ENCODE assay signal across 1 cellular context in the genomic region with DNA sequence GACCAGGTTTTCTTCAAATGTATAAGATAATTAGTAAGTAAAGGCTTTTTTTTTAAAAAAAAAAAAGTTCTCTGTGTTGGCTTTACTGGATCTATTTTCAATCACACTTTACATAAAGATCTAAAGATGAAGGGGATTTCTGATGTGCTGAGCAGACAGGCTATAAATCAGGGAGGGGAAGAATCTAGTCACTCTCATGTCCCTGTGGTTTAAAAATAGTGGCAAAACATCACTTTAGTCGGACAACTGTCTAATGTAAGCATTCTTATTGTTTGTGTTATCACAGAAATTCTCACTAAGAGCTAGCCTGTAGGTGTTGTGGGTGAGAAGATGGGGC.
TF ChIP-seq lines count a peak whose summit lies in the region.

No MANE protein-coding gene starts in this region.

TF ChIP-seq in GM12878, 131 proteins besides CTCF, POLR2A, EP300 and RAD21 (continues in another document):
- TF ChIP-seq HDAC6 (IDR thresholded peaks at IDR 0.05; ENCODE audit: unreplicated experiment) (no peak), ASH2L (IDR thresholded peaks at IDR 0.05; ENCODE audit: borderline replicate concordance, low read depth) (no peak), MYB (IDR thresholded peaks at IDR 0.05; ENCODE audit: borderline replicate concordance, low read depth, low read length) (peak; percentile 3; the same call in 1 of the 2 replicates), HDGF (IDR thresholded peaks at IDR 0.05) (no peak), RAD51 (IDR thresholded peaks at IDR 0.05) (0 out of 2 replicates have a peak, but pooled peaks have one; percentile 21), BHLHE40 (IDR thresholded peaks at IDR 0.05; ENCODE audit: borderline replicate concordance in 1 of 2, low read depth in 2 of 2, low read length in 1 of 2) (0 out of 4 replicates have a peak, but pooled peaks have one; percentile 36 to 38), CBFB (IDR thresholded peaks at IDR 0.05; ENCODE audit: low read depth) (no peak), NR2C2 (IDR thresholded peaks at IDR 0.05; ENCODE audit: borderline replicate concordance, control insufficient read depth, insufficient read length, low read depth) (no peak), TAF1 (IDR thresholded peaks at IDR 0.05; ENCODE audit: borderline replicate concordance, low read depth, low read length) (no peak), ZNF622 (IDR thresholded peaks at IDR 0.05) (no peak), DPF2 (IDR thresholded peaks at IDR 0.05) (peak; percentile 45; the same call in 1 of the 2 replicates), CBX5 (IDR thresholded peaks at IDR 0.05; ENCODE audit: low read depth) (no peak), CREM (IDR thresholded peaks at IDR 0.05; ENCODE audit: low read depth) (peak; percentile 47; the same call in 1 of the 2 replicates), ZNF384 (IDR thresholded peaks at IDR 0.05; ENCODE audit: borderline replicate concordance, low read depth, low read length) (peak; percentile 87), WRNIP1 (IDR thresholded peaks at IDR 0.05; ENCODE audit: borderline replicate concordance, low read depth, low read length) (no peak), NR2F1 (conservative IDR thresholded peaks at IDR 0.05) (no peak), IKZF2 (IDR thresholded peaks at IDR 0.05) (peak; percentile 25 to 44; a peak in 3 of 4 replicates), SMC3 (IDR thresholded peaks at IDR 0.05; ENCODE audit: borderline replicate concordance, low read length) (no peak), MTA3 (IDR thresholded peaks at IDR 0.05; ENCODE audit: borderline replicate concordance, low read length) (no peak), TBL1XR1 (IDR thresholded peaks at IDR 0.05; ENCODE audit: low read depth, low read length) (no peak), NBN (IDR thresholded peaks at IDR 0.05) (0 out of 2 replicates have a peak, but pooled peaks have one; percentile 16), YY1 (IDR thresholded peaks at IDR 0.05; ENCODE audit: low read depth, low read length) (no peak)
- TF ChIP-seq, protein P1, sequence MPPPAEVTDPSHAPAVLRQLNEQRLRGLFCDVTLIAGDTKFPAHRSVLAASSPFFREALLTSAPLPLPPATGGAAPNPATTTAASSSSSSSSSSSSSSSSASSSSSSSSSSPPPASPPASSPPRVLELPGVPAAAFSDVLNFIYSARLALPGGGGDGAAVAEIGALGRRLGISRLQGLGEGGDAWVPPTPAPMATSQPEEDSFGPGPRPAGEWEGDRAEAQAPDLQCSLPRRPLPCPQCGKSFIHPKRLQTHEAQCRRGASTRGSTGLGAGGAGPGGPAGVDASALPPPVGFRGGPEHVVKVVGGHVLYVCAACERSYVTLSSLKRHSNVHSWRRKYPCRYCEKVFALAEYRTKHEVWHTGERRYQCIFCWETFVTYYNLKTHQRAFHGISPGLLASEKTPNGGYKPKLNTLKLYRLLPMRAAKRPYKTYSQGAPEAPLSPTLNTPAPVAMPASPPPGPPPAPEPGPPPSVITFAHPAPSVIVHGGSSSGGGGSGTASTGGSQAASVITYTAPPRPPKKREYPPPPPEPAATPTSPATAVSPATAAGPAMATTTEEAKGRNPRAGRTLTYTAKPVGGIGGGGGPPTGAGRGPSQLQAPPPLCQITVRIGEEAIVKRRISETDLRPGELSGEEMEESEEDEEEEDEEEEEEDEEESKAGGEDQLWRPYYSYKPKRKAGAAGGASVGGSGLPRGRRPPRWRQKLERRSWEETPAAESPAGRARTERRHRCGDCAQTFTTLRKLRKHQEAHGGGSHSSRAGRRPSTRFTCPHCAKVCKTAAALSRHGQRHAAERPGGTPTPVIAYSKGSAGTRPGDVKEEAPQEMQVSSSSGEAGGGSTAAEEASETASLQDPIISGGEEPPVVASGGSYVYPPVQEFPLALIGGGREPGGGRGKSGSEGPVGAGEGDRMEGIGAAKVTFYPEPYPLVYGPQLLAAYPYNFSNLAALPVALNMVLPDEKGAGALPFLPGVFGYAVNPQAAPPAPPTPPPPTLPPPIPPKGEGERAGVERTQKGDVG (CRISPR knock-in tag; IDR thresholded peaks at IDR 0.05) = no peak
- TF ChIP-seq, protein P2, sequence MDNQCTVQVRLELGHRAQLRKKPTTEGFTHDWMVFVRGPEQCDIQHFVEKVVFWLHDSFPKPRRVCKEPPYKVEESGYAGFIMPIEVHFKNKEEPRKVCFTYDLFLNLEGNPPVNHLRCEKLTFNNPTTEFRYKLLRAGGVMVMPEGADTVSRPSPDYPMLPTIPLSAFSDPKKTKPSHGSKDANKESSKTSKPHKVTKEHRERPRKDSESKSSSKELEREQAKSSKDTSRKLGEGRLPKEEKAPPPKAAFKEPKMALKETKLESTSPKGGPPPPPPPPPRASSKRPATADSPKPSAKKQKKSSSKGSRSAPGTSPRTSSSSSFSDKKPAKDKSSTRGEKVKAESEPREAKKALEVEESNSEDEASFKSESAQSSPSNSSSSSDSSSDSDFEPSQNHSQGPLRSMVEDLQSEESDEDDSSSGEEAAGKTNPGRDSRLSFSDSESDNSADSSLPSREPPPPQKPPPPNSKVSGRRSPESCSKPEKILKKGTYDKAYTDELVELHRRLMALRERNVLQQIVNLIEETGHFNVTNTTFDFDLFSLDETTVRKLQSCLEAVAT (IDR thresholded peaks at IDR 0.05) = peak; percentile 46; the same call in 1 of the 2 replicates
- TF ChIP-seq, protein P3, sequence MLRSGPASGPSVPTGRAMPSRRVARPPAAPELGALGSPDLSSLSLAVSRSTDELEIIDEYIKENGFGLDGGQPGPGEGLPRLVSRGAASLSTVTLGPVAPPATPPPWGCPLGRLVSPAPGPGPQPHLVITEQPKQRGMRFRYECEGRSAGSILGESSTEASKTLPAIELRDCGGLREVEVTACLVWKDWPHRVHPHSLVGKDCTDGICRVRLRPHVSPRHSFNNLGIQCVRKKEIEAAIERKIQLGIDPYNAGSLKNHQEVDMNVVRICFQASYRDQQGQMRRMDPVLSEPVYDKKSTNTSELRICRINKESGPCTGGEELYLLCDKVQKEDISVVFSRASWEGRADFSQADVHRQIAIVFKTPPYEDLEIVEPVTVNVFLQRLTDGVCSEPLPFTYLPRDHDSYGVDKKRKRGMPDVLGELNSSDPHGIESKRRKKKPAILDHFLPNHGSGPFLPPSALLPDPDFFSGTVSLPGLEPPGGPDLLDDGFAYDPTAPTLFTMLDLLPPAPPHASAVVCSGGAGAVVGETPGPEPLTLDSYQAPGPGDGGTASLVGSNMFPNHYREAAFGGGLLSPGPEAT (IDR thresholded peaks at IDR 0.05; ENCODE audit: low read depth) = peak; percentile 93
- TF ChIP-seq, protein P4, sequence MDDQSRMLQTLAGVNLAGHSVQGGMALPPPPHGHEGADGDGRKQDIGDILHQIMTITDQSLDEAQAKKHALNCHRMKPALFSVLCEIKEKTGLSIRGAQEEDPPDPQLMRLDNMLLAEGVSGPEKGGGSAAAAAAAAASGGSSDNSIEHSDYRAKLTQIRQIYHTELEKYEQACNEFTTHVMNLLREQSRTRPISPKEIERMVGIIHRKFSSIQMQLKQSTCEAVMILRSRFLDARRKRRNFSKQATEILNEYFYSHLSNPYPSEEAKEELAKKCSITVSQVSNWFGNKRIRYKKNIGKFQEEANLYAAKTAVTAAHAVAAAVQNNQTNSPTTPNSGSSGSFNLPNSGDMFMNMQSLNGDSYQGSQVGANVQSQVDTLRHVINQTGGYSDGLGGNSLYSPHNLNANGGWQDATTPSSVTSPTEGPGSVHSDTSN (IDR thresholded peaks at IDR 0.05; ENCODE audit: insufficient replicate concordance, low read depth, low read length) = peak; percentile 85
- TF ChIP-seq, protein P5, sequence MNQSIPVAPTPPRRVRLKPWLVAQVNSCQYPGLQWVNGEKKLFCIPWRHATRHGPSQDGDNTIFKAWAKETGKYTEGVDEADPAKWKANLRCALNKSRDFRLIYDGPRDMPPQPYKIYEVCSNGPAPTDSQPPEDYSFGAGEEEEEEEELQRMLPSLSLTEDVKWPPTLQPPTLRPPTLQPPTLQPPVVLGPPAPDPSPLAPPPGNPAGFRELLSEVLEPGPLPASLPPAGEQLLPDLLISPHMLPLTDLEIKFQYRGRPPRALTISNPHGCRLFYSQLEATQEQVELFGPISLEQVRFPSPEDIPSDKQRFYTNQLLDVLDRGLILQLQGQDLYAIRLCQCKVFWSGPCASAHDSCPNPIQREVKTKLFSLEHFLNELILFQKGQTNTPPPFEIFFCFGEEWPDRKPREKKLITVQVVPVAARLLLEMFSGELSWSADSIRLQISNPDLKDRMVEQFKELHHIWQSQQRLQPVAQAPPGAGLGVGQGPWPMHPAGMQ (IDR thresholded peaks at IDR 0.05; ENCODE audit: borderline replicate concordance) = no peak
- TF ChIP-seq, protein P6, sequence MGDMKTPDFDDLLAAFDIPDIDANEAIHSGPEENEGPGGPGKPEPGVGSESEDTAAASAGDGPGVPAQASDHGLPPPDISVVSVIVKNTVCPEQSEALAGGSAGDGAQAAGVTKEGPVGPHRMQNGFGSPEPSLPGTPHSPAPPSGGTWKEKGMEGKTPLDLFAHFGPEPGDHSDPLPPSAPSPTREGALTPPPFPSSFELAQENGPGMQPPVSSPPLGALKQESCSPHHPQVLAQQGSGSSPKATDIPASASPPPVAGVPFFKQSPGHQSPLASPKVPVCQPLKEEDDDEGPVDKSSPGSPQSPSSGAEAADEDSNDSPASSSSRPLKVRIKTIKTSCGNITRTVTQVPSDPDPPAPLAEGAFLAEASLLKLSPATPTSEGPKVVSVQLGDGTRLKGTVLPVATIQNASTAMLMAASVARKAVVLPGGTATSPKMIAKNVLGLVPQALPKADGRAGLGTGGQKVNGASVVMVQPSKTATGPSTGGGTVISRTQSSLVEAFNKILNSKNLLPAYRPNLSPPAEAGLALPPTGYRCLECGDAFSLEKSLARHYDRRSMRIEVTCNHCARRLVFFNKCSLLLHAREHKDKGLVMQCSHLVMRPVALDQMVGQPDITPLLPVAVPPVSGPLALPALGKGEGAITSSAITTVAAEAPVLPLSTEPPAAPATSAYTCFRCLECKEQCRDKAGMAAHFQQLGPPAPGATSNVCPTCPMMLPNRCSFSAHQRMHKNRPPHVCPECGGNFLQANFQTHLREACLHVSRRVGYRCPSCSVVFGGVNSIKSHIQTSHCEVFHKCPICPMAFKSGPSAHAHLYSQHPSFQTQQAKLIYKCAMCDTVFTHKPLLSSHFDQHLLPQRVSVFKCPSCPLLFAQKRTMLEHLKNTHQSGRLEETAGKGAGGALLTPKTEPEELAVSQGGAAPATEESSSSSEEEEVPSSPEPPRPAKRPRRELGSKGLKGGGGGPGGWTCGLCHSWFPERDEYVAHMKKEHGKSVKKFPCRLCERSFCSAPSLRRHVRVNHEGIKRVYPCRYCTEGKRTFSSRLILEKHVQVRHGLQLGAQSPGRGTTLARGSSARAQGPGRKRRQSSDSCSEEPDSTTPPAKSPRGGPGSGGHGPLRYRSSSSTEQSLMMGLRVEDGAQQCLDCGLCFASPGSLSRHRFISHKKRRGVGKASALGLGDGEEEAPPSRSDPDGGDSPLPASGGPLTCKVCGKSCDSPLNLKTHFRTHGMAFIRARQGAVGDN (IDR thresholded peaks at IDR 0.05) = 0 out of 2 replicates have a peak, but pooled peaks have one; percentile 39
- TF ChIP-seq, protein P7, sequence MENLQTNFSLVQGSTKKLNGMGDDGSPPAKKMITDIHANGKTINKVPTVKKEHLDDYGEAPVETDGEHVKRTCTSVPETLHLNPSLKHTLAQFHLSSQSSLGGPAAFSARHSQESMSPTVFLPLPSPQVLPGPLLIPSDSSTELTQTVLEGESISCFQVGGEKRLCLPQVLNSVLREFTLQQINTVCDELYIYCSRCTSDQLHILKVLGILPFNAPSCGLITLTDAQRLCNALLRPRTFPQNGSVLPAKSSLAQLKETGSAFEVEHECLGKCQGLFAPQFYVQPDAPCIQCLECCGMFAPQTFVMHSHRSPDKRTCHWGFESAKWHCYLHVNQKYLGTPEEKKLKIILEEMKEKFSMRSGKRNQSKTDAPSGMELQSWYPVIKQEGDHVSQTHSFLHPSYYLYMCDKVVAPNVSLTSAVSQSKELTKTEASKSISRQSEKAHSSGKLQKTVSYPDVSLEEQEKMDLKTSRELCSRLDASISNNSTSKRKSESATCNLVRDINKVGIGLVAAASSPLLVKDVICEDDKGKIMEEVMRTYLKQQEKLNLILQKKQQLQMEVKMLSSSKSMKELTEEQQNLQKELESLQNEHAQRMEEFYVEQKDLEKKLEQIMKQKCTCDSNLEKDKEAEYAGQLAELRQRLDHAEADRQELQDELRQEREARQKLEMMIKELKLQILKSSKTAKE (IDR thresholded peaks at IDR 0.05; ENCODE audit: low read depth, poor library complexity, severe bottlenecking) = peak; percentile 71
- TF ChIP-seq, protein P8, sequence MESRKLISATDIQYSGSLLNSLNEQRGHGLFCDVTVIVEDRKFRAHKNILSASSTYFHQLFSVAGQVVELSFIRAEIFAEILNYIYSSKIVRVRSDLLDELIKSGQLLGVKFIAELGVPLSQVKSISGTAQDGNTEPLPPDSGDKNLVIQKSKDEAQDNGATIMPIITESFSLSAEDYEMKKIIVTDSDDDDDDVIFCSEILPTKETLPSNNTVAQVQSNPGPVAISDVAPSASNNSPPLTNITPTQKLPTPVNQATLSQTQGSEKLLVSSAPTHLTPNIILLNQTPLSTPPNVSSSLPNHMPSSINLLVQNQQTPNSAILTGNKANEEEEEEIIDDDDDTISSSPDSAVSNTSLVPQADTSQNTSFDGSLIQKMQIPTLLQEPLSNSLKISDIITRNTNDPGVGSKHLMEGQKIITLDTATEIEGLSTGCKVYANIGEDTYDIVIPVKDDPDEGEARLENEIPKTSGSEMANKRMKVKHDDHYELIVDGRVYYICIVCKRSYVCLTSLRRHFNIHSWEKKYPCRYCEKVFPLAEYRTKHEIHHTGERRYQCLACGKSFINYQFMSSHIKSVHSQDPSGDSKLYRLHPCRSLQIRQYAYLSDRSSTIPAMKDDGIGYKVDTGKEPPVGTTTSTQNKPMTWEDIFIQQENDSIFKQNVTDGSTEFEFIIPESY (IDR thresholded peaks at IDR 0.05) = no peak
